In genomic region chr13:48156466-48156865, GRCh38 we compare ENCODE assay signal across 8 cellular contexts.
DNase-seq lines count a peak whose midpoint lies in the region; ATAC-seq and TF ChIP-seq lines count a peak whose summit lies in the region.

No MANE protein-coding gene starts in this region.

- H3K27ac ChIP-seq in foreskin keratinocyte (peak overlapping the region; percentile 99), testis (no peak overlapping the region), psoas muscle (no peak overlapping the region)

- H3K4me3 ChIP-seq in testis: no peak overlapping the region
- H3K4me3 ChIP-seq in psoas muscle: no peak overlapping the region

- no peak for TF ChIP-seq POLR2A in testis (IDR thresholded peaks at IDR 0.05)

- H3K9me3 Mint-ChIP-seq in IgD-negative memory B cell: no peaks in the 10 kb centered on the region

- peak; percentile 7 for ATAC-seq in foreskin keratinocyte
- no peak for ATAC-seq in psoas muscle
- ATAC-seq in HG02938 (IDR thresholded peaks at IDR 0.05; ENCODE audit: unreplicated experiment): no peak

- no peak overlapping the region for H3K27ac Mint-ChIP-seq in IgD-negative memory B cell

- H3K27me3 Mint-ChIP-seq in IgD-negative memory B cell: peaks cover 3% of the 10 kb centered on the region

- intact Hi-C loops in testis (cut with DNase I; ENCODE audit: low total_unique reads) (no loop called here), psoas muscle (cut with DNase I) (no loop called here)

- no peaks in the 10 kb centered on the region for H3K27me3 ChIP-seq in foreskin keratinocyte
- H3K27me3 ChIP-seq in testis: no peaks in the 10 kb centered on the region
- no peaks in the 10 kb centered on the region for H3K27me3 ChIP-seq in psoas muscle (ENCODE audit: insufficient read depth in 3 of 3, low read length in 2 of 3)

- H3K4me3 Mint-ChIP-seq in IgD-negative memory B cell: peak overlapping the region in 3 of 4 donors; percentile 25 to 74 (median 61)

- H3K36me3 ChIP-seq in testis (ENCODE audit: low read depth, missing control alignments) (no peaks in the 10 kb centered on the region), psoas muscle (ENCODE audit: insufficient read depth in 1 of 2, low read depth in 1 of 2) (no peaks in the 10 kb centered on the region)

- H3K9me3 ChIP-seq in testis (no peaks in the 10 kb centered on the region), psoas muscle (no peaks in the 10 kb centered on the region)

- 75 to 77% methylated on average over 6 of the region's 6 CpGs for WGBS in testis, 2 donors
- WGBS in psoas muscle, 3 donors: 78 to 82% (median 79%) methylated on average over 6 of the region's 6 CpGs

- peaks cover 2% of the 10 kb centered on the region for H3K36me3 Mint-ChIP-seq in IgD-negative memory B cell

- H3K4me1 ChIP-seq in foreskin keratinocyte: peaks cover 74% of the 10 kb centered on the region
- no peaks in the 10 kb centered on the region for H3K4me1 ChIP-seq in testis
- no peaks in the 10 kb centered on the region for H3K4me1 ChIP-seq in psoas muscle

- DNase-seq in activated CD4-positive, alpha-beta T cell treated with anti-CD3 and anti-CD28 coated beads, Interleukin-2, amount 50 U/mL, for 4 hours: peak; percentile 62 to 70
- DNase-seq in foreskin keratinocyte (peak in 1 of 2 donors; percentile 64), testis (no peak), dedifferentiated amniotic fluid mesenchymal stem cell (ENCODE audit: extremely low spot score) (no peak), psoas muscle (no peak)
- DNase-seq in stimulated activated CD8-positive, alpha-beta memory T cell treated with anti-CD3 and anti-CD28 coated beads, Interleukin-12 subunit alpha, Interleukin-12 subunit beta, amount 100 ng/mL, for 4 hours (ENCODE audit: low read depth): peak; percentile 55

- TF ChIP-seq CTCF in foreskin keratinocyte (conservative IDR thresholded peaks at IDR 0.05): no peak
- TF ChIP-seq CTCF in testis (IDR thresholded peaks at IDR 0.05): no peak
- no peak for TF ChIP-seq CTCF in psoas muscle (IDR thresholded peaks at IDR 0.05)

- H3K4me1 Mint-ChIP-seq in IgD-negative memory B cell: peaks cover 14 to 35% (median 28%) of the 10 kb centered on the region in 3 donors

Comparison
In these comparisons a context has a peak if more than half of its experiments do, and no peak if none do; other contexts are left out.
1. DNase-seq: peak in activated CD4-positive, alpha-beta T cell treated with anti-CD3 and anti-CD28 coated beads, Interleukin-2, amount 50 U/mL, for 4 hours (2 of 2) and stimulated activated CD8-positive, alpha-beta memory T cell treated with anti-CD3 and anti-CD28 coated beads, Interleukin-12 subunit alpha, Interleukin-12 subunit beta, amount 100 ng/mL, for 4 hours (single experiment); none in testis (single experiment), dedifferentiated amniotic fluid mesenchymal stem cell (single experiment) and psoas muscle (0 of 2).